In genomic region chr10:45008524-45009161, GRCh38 we compare ENCODE assay signal across 8 cellular contexts. TPM values are rescaled to one million over a fixed set of nuclear protein-coding genes. Genes with fewer than 3 reads are reported as not detected.
DNase-seq lines count a peak whose midpoint lies in the region; ATAC-seq and TF ChIP-seq lines count a peak whose summit lies in the region.

No MANE protein-coding gene starts in this region.

- H2AK9ac ChIP-seq in IMR-90 (replicated peaks; ENCODE audit: low read depth, low read length, poor library complexity) = no peak overlapping the region

- H4K5ac ChIP-seq in IMR-90 (ENCODE audit: low read depth, low read length) = no peak overlapping the region

- no peak overlapping the region for H4K91ac ChIP-seq in IMR-90 (ENCODE audit: insufficient read depth, low read depth, low read length)

- no peak overlapping the region for H2AFZ ChIP-seq in IMR-90 (replicated peaks; ENCODE audit: low read length, poor library complexity)

- H3K4me2 ChIP-seq in IMR-90 (ENCODE audit: low read depth, low read length) = peak overlapping the region; percentile 51

- CTCF ChIA-PET in IMR-90 (lab: Yijun Ruan, JAX) = interaction anchor here (1.0 kb wide), 1 partner anchor 76 kb away, joined by 3 read pairs; no protein-coding TSS in a partner anchor

- no CpG with 5 or more reads among the region's 8 CpGs for WGBS in IMR-90 (ENCODE audit: extremely low coverage in 2 of 2, insufficient read length in 1 of 2), 2 experiments
- 6 to 12% (median 7%) methylated on average over 8 of the region's 8 CpGs for WGBS in stomach, 5 donors

- POLR2A ChIA-PET in IMR-90 (lab: Charles Lee; ENCODE audit: unreplicated experiment) = no interaction called here

- TF ChIP-seq POLR2A in IMR-90 (IDR thresholded peaks at IDR 0.05; ENCODE audit: low read depth, low read length) = no peak
- no peak for TF ChIP-seq POLR2A in stomach (IDR thresholded peaks at IDR 0.05)

- H3K4me1 ChIP-seq in IMR-90 (ENCODE audit: control insufficient read depth, insufficient read depth, low read length) = peaks cover 2% of the 10 kb centered on the region; the same call in 1 of the 2 replicates
- peaks cover 0 to 24% (median 8%) of the 10 kb centered on the region in 4 donors for H3K4me1 ChIP-seq in stomach

- in situ Hi-C loops in IMR-90 (cut with MboI; ENCODE audit: low sequenced_read_pairs) = no loop called here

- no peak for TF ChIP-seq EP300 in stomach (IDR thresholded peaks at IDR 0.05)

- dilution Hi-C loops in IMR-90 (cut with HindIII; ENCODE audit: low sequenced_read_pairs, unreplicated experiment) = no loop called here

- no peak overlapping the region for H3K27ac ChIP-seq in IMR-90 (ENCODE audit: insufficient read depth, low read length)
- no peak overlapping the region for H3K27ac ChIP-seq in stomach

- no peak overlapping the region for H3K18ac ChIP-seq in IMR-90 (ENCODE audit: low read depth, low read length)

- H3K4me3 ChIP-seq in IMR-90 (ENCODE audit: insufficient read depth, low read depth, low read length) (no peak overlapping the region), stomach (no peak overlapping the region)

- H2BK120ac ChIP-seq in IMR-90 (ENCODE audit: low read depth, low read length) = no peak overlapping the region

- no TSS peak for BruUV-seq in IMR-90 (replicated peaks; lab: Mats Ljungman, UMichigan)

- peak; percentile 33 to 51 for DNase-seq in NCI-H2081 (lab: John Stamatoyannopoulos, UW)
- no peak for DNase-seq in NCI-H2081 treated with DMSO at 0.1 percent for 48 hours (lab: John Stamatoyannopoulos, UW)
- peak; percentile 89 for DNase-seq in IMR-90
- DNase-seq in NOMO-1 treated with DMSO at 0.1 percent for 48 hours (lab: John Stamatoyannopoulos, UW; ENCODE audit: unreplicated experiment) = peak; percentile 91
- peak; percentile 70 for DNase-seq in brain pericyte (ENCODE audit: low read depth, low spot score)
- peak; percentile 89 for DNase-seq in iris pigment epithelial cell (ENCODE audit: low read depth)
- DNase-seq in stomach = no peak

- no peaks in the 10 kb centered on the region for H3K9me1 ChIP-seq in IMR-90 (ENCODE audit: insufficient read depth, low read length)

- H3K36me3 ChIP-seq in IMR-90 (ENCODE audit: control insufficient read depth, insufficient read depth, low read length) = peaks cover 2% of the 10 kb centered on the region
- peaks cover 0 to 19% (median 15%) of the 10 kb centered on the region in 4 donors for H3K36me3 ChIP-seq in stomach

- TF ChIP-seq CTCF in IMR-90 (conservative IDR thresholded peaks at IDR 0.05; ENCODE audit: low read depth, low read length) (peak; percentile 92), stomach (IDR thresholded peaks at IDR 0.05) (peak in 5 of 7 experiments; percentile 50 to 93 (median 67))

- ATAC-seq in GM21723 (IDR thresholded peaks at IDR 0.05; ENCODE audit: unreplicated experiment) (peak; percentile 92), IMR-90 (ENCODE audit: low read depth) (peak; percentile 97)

- H3K23ac ChIP-seq in IMR-90 (ENCODE audit: low read depth, low read length) = no peak overlapping the region

- no peak overlapping the region for H3K4ac ChIP-seq in IMR-90 (ENCODE audit: low read depth, low read length)

- peak; percentile 87 for TF ChIP-seq RAD21 in IMR-90 (IDR thresholded peaks at IDR 0.05; ENCODE audit: low read length)

- no peak overlapping the region for H4K8ac ChIP-seq in IMR-90 (ENCODE audit: low read depth in 2 of 2, low read length in 2 of 2)

- no peak overlapping the region for H2BK5ac ChIP-seq in IMR-90 (ENCODE audit: low read depth, low read length, poor library complexity, severe bottlenecking)

- intact Hi-C loops in IMR-90 (cut with micrococcal nuclease) (loop anchor here (2.0 to 10.0 kb wide), 3 partner anchors 76 to 456 kb away; no protein-coding TSS in a partner anchor), stomach (cut with DNase I; ENCODE audit: low total_unique reads) (no loop called here)

- H4K20me1 ChIP-seq in IMR-90 (ENCODE audit: insufficient read depth, low read length) = no peaks in the 10 kb centered on the region

- no peaks in the 10 kb centered on the region for H3K9me3 ChIP-seq in IMR-90 (ENCODE audit: control insufficient read depth, insufficient read depth, low read length)
- H3K9me3 ChIP-seq in stomach = no peaks in the 10 kb centered on the region

- no peak overlapping the region for H3K56ac ChIP-seq in IMR-90 (ENCODE audit: extremely low read depth, insufficient read depth, low read length)

- H3K27me3 ChIP-seq in IMR-90 (ENCODE audit: control insufficient read depth, insufficient read depth, low read length) (no peaks in the 10 kb centered on the region), stomach (no peaks in the 10 kb centered on the region)

- no peak overlapping the region for H2BK15ac ChIP-seq in IMR-90 (ENCODE audit: low read depth, low read length)

- H2BK20ac ChIP-seq in IMR-90 (ENCODE audit: low read depth, low read length) = no peak overlapping the region

- peaks cover 9 to 21% of the 10 kb centered on the region in 2 experiments for H3K79me1 ChIP-seq in IMR-90 (ENCODE audit: low read depth in 1 of 2, low read length in 2 of 2)

- H2AK5ac ChIP-seq in IMR-90 (ENCODE audit: low read depth, low read length) = no peak overlapping the region

- H3K9ac ChIP-seq in IMR-90 (ENCODE audit: low read depth, low read length) = no peak overlapping the region

- no peak overlapping the region; the same call in 1 of the 2 replicates for H3K14ac ChIP-seq in IMR-90 (replicated peaks; ENCODE audit: low read depth, low read length)

TF ChIP-seq in IMR-90, 13 proteins besides CTCF, POLR2A, EP300 and RAD21:
- 0 out of 2 replicates have a peak, but pooled peaks have one; percentile 3 for TF ChIP-seq MAFK (IDR thresholded peaks at IDR 0.05; ENCODE audit: low read depth, low read length)
- no peak for TF ChIP-seq USF2 (IDR thresholded peaks at IDR 0.05; ENCODE audit: low read depth, low read length)
- peak; percentile 63 for TF ChIP-seq SMC3 (IDR thresholded peaks at IDR 0.05; ENCODE audit: low read depth, low read length)

RNA-seq across cellular contexts. Expression of gene ZNF22, which starts 7.9 kb away (rescaled TPM):
- total RNA-seq in IMR-90 (2012; rRNA removed) (12.4 and 18.6 TPM in 2 replicates), stomach (10 to 100 TPM in 3 of 5 donors, 1 to 10 TPM in 1, under 1 TPM in 1; 0.58 to 39.8 (median 13.4) TPM)
- polyA plus RNA-seq in IMR-90 (2012; rRNA removed) (8.4 and 10.6 TPM in 2 replicates), stomach (10 to 100 TPM; 12.1 to 23.5 (median 20.2) TPM)
- 1.7 and 2.4 TPM in 2 replicates for polyA plus RNA-seq in IMR-90 (2012; cell fraction: cytosol; rRNA removed)
- 0.39 and 4.0 TPM in 2 replicates for polyA plus RNA-seq in IMR-90 (2012; cell fraction: nucleus; rRNA removed; ENCODE audit: low replicate concordance)

RNA-seq across cellular contexts. Expression of gene DEPP1, which starts 30.0 kb away (rescaled TPM):
- total RNA-seq in IMR-90 (2012; rRNA removed) = 11.7 and 13.6 TPM in 2 replicates
- polyA plus RNA-seq in IMR-90 (2012; rRNA removed) = 19.7 and 30.0 TPM in 2 replicates
- polyA plus RNA-seq in IMR-90 (2012; cell fraction: cytosol; rRNA removed) = 16.4 and 30.1 TPM in 2 replicates
- 18.4 and 24.2 TPM in 2 replicates for polyA plus RNA-seq in IMR-90 (2012; cell fraction: nucleus; rRNA removed; ENCODE audit: low replicate concordance)
- 10 to 100 TPM in 4 of 5 donors, 1 to 10 TPM in 1; 9.8 to 72.9 (median 29.0) TPM for total RNA-seq in stomach
- 10 to 100 TPM; 24.4 to 65.1 (median 42.0) TPM for polyA plus RNA-seq in stomach

RNA-seq across cellular contexts. Expression of gene RASSF4, which starts 49.0 kb away (rescaled TPM):
- total RNA-seq in IMR-90 (2012; rRNA removed) (5.9 and 6.1 TPM in 2 replicates), stomach (10 to 100 TPM in 4 of 5 donors, 1 to 10 TPM in 1; 7.8 to 74.5 (median 22.7) TPM)
- polyA plus RNA-seq in IMR-90 (2012; rRNA removed) (8.6 and 10.1 TPM in 2 replicates), stomach (10 to 100 TPM in 2 of 3 donors, 1 to 10 TPM in 1; 7.8 to 13.7 (median 10.4) TPM)
- 4.5 and 6.1 TPM in 2 replicates for polyA plus RNA-seq in IMR-90 (2012; cell fraction: cytosol; rRNA removed)
- polyA plus RNA-seq in IMR-90 (2012; cell fraction: nucleus; rRNA removed; ENCODE audit: low replicate concordance) = 46.1 and 53.0 TPM in 2 replicates

Comparison
In these comparisons a context has a peak if more than half of its experiments do, and no peak if none do; other contexts are left out.
1. DNase-seq: peak in NCI-H2081 (2 of 2), IMR-90 (single experiment), NOMO-1 treated with DMSO at 0.1 percent for 48 hours (single experiment), brain pericyte (single experiment) and iris pigment epithelial cell (single experiment); none in NCI-H2081 treated with DMSO at 0.1 percent for 48 hours (single experiment) and stomach (single experiment).